Comparison of ENCODE assay signal across 15 cellular contexts in genomic region chr5:89901983-89902382, GRCh38.
DNase-seq lines count a peak whose midpoint lies in the region; TF ChIP-seq lines count a peak whose summit lies in the region.
"Had no signal": no experiment of that assay in that cellular context is flagged by ENCODE, and none has a peak within 500 bp of the region (broad histone marks: within the 10 kb centered on the region; RNA-seq: fewer than 3 reads in every experiment).

No MANE protein-coding gene starts in this region.

- no peak overlapping the region for H3K23ac ChIP-seq in mesenchymal stem cell (ENCODE audit: low read length in 2 of 2)

- no peak overlapping the region for H3K14ac ChIP-seq in mesenchymal stem cell (ENCODE audit: low read length in 2 of 2)

- H2AFZ ChIP-seq in mesenchymal stem cell (ENCODE audit: low read depth, low read length) = no peak overlapping the region

- H3K18ac ChIP-seq in mesenchymal stem cell (ENCODE audit: low read depth in 1 of 2, low read length in 2 of 2) = no peak overlapping the region

- H2BK120ac ChIP-seq in mesenchymal stem cell (ENCODE audit: low read depth, low read length) = no peak overlapping the region

- H2BK5ac ChIP-seq in mesenchymal stem cell (ENCODE audit: low read depth, low read length, poor library complexity, severe bottlenecking) = no peak overlapping the region

- H2BK15ac ChIP-seq in mesenchymal stem cell (ENCODE audit: low read depth, poor library complexity, severe bottlenecking) = no peak overlapping the region

- intact Hi-C loops in tibial artery (cut with DNase I; ENCODE audit: low total_unique reads) = no loop called here

- no peak overlapping the region for H3K4me2 ChIP-seq in mesenchymal stem cell (ENCODE audit: low read length, poor library complexity, severe bottlenecking)

- WGBS in mesenchymal stem cell = 91% methylated on average over 4 of the region's 4 CpGs

- no peak overlapping the region for H4K91ac ChIP-seq in mesenchymal stem cell (ENCODE audit: low read length)

- H3K27ac ChIP-seq in tibial artery (peak overlapping the region; percentile 71 to 78), mesenchymal stem cell (ENCODE audit: low read length, poor library complexity, severe bottlenecking) (no peak overlapping the region)
- H3K27ac ChIP-seq: epithelial cell of prostate, pancreas had no signal

- no peak overlapping the region for H3K4ac ChIP-seq in mesenchymal stem cell (ENCODE audit: low read depth in 1 of 2, low read length in 2 of 2)

- H2AK5ac ChIP-seq in mesenchymal stem cell (ENCODE audit: low read length, severe bottlenecking) = no peak overlapping the region

- no peak overlapping the region for H3K9ac ChIP-seq in mesenchymal stem cell (ENCODE audit: low read length)

- no peaks in the 10 kb centered on the region for H3K79me1 ChIP-seq in mesenchymal stem cell (replicated peaks; ENCODE audit: low read length, poor library complexity, severe bottlenecking)

- H2BK12ac ChIP-seq in mesenchymal stem cell (ENCODE audit: low read length in 2 of 2) = no peak overlapping the region

- no peaks in the 10 kb centered on the region for H3K9me3 ChIP-seq in tibial artery
- peaks cover 13% of the 10 kb centered on the region for H3K9me3 ChIP-seq in mesenchymal stem cell (ENCODE audit: control insufficient read depth, low read length)
- H3K9me3 ChIP-seq: pancreas had no signal

- H3K4me1 ChIP-seq in tibial artery (peaks cover 0 to 33% (median 10%) of the 10 kb centered on the region in 4 donors), mesenchymal stem cell (ENCODE audit: control insufficient read depth, insufficient read depth, low read depth, low read length) (no peaks in the 10 kb centered on the region)
- H3K4me1 ChIP-seq: pancreas had no signal

- no peaks in the 10 kb centered on the region for H3K27me3 ChIP-seq in tibial artery
- no peaks in the 10 kb centered on the region for H3K27me3 ChIP-seq in mesenchymal stem cell (ENCODE audit: control insufficient read depth in 1 of 2, insufficient read depth in 1 of 2, low read length in 2 of 2)
- H3K27me3 ChIP-seq: pancreas had no signal

- H3K4me3 ChIP-seq in tibial artery = peak overlapping the region; percentile 13 to 15
- no peak overlapping the region for H3K4me3 ChIP-seq in mesenchymal stem cell (ENCODE audit: insufficient read depth in 1 of 2, low read depth in 1 of 2, low read length in 2 of 2)
- H3K4me3 ChIP-seq: pancreas had no signal

- DNase-seq in NCI-H446 (lab: John Stamatoyannopoulos, UW) (peak; percentile 80 to 92), fibroblast of the conjunctiva (ENCODE audit: low read depth) (peak; percentile 1), myocyte (ENCODE audit: low read depth) (peak; percentile 33), tibial artery (peak; percentile 46 to 85), GF-D8 (lab: John Stamatoyannopoulos, UW) (no peak), NCI-H2107 treated with DMSO at 0.1 percent for 48 hours (lab: John Stamatoyannopoulos, UW; ENCODE audit: unreplicated experiment) (no peak), NCI-H1436 (lab: John Stamatoyannopoulos, UW) (no peak), mesenchymal stem cell (no peak)
- DNase-seq: activated gamma-delta T cell, Calu3, cortex of kidney, HCEC 1CT, NCI-H345, pancreas had no signal

- H3K36me3 ChIP-seq in tibial artery (peaks cover 0 to 7% (median 0%) of the 10 kb centered on the region in 3 donors), mesenchymal stem cell (ENCODE audit: control insufficient read depth in 1 of 2, insufficient read depth in 2 of 2, low read depth in 1 of 2, low read length in 2 of 2) (no peaks in the 10 kb centered on the region)
- H3K36me3 ChIP-seq: pancreas had no signal

- no peak for TF ChIP-seq CTCF in tibial artery (IDR thresholded peaks at IDR 0.05)

- H4K8ac ChIP-seq in mesenchymal stem cell (ENCODE audit: low read length) = no peak overlapping the region

Comparison
In these comparisons a context has a peak if more than half of its experiments do, and no peak if none do; other contexts are left out.
1. DNase-seq: peak in NCI-H446 (2 of 2), fibroblast of the conjunctiva (single experiment), myocyte (single experiment) and tibial artery (2 of 2); none in GF-D8 (single experiment), NCI-H2107 treated with DMSO at 0.1 percent for 48 hours (single experiment), NCI-H1436 (single experiment) and mesenchymal stem cell (single experiment).
2. H3K4me3 ChIP-seq: peak in tibial artery (2 of 2); none in mesenchymal stem cell (0 of 2).